In the genomic region with DNA sequence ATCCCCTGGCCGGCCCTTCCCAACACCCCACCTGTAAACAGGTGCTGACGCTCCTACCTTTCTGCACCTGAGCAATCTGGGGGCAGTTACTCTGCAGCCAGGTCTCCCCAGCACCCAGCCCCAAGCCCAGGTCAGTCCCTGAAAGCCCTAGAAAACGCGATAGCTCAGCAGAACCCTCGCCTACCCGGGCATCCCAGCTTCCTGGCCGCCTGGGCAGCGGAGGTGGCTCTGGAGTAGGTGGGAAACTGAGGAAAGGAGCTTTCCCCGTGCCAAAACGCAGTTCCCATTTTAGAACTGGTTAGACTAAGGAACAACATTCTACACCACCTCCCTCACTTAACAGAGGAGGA, we compare ENCODE assay signal across 1 cellular context.
TF ChIP-seq lines count a peak whose summit lies in the region.

No MANE protein-coding gene starts in this region.

TF ChIP-seq in SK-N-SH, 30 proteins besides CTCF, POLR2A, EP300 and RAD21 (continued from another document):
- no peak for TF ChIP-seq POLR2AphosphoS5 (IDR thresholded peaks at IDR 0.05; ENCODE audit: low read depth, low read length)
- TF ChIP-seq TCF12 (IDR thresholded peaks at IDR 0.05) = no peak
- TF ChIP-seq MXI1 (IDR thresholded peaks at IDR 0.05; ENCODE audit: low read depth, low read length) = no peak
TF ChIP-seq in SK-N-SH: peak in this region for 0.
